ENCODE assay signal across 29 cellular contexts in the genomic region with DNA sequence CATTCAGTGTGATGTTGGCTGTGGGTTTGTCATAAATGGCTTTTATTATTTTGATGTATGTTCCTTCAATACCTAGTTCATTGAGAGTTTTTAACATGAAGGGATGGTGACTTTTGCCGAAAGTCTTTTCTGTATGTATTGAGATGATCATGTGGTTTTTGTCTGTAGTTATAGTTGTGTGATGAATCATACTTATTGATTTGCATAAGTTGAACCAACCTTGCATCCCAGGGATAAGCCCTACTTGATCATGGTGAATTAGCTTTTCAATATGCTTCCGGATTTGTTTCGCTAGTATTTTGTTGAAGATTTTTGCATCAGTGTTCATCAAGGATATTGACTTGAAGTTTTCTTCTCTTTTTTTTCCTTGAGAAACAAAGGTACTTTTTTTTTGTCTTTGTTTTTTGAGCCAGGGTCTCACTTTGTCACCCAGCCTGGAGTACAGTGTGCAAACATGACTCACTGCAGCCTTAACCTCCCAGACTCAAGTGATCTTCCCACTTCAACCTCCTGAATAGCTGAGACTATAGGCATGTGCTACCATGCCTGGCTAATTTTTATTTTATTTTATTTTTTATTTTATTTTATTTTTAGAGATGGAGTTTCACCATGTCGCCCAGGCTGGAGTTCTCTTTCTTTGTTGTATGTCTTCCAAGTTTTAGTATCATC.
"Had no signal": no experiment of that assay in that cellular context is flagged by ENCODE, and none has a peak within 500 bp of the region (broad histone marks: within the 10 kb centered on the region; RNA-seq: fewer than 3 reads in every experiment).

No MANE protein-coding gene starts in this region.

- DNase-seq: effector CD8-positive, alpha-beta T cell; endodermal cell; foreskin keratinocyte; glutamatergic neuron; heart right ventricle; hippocampal formation; left colon; left ventricle myocardium superior; lower lobe of right lung; naive thymus-derived CD8-positive, alpha-beta T cell; nephron progenitor cell; nucleus accumbens; small intestine; stimulated activated CD4-positive, alpha-beta T cell treated with anti-CD3 and anti-CD28 coated beads, Interleukin-12 subunit alpha, Interleukin-12 subunit beta, amount 100 ng/mL, for 4 hours; stimulated activated CD4-positive, alpha-beta T cell treated with anti-CD3 and anti-CD28 coated beads, Interleukin-1b, Interleukin-23, amount 100 ng/mL, for 48 hours; stimulated activated CD4-positive, alpha-beta T cell treated with anti-CD3 and anti-CD28 coated beads, Interleukin-4, amount 100 ng/mL, for 1 hour; stimulated activated CD8-positive, alpha-beta memory T cell treated with anti-CD3 and anti-CD28 coated beads, Interleukin-4, amount 100 ng/mL, for 48 hours; stimulated activated naive CD4-positive, alpha-beta T cell; substantia nigra; testis; tibial artery had no signal

- H3K27ac Mint-ChIP-seq: endodermal cell; naive thymus-derived CD8-positive, alpha-beta T cell; nephron progenitor cell; type B pancreatic cell had no signal

- ATAC-seq: esophagus mucosa; foreskin keratinocyte; gastroesophageal sphincter; heart right ventricle; left colon; left ventricle myocardium superior; lower lobe of right lung; naive thymus-derived CD8-positive, alpha-beta T cell had no signal

- H3K27me3 ChIP-seq: foreskin keratinocyte, gastroesophageal sphincter, heart right ventricle, right atrium auricular region, testis, tibial artery had no signal

- H3K4me1 Mint-ChIP-seq: endodermal cell, nephron progenitor cell had no signal

- H3K4me3 ChIP-seq: gastroesophageal sphincter, heart right ventricle, lower lobe of right lung, prostate gland, right atrium auricular region, testis, tibial artery had no signal

- H3K27me3 Mint-ChIP-seq: naive thymus-derived CD8-positive, alpha-beta T cell; type B pancreatic cell had no signal

- H3K36me3 Mint-ChIP-seq: type B pancreatic cell had no signal

- H3K9me3 ChIP-seq: prostate gland, testis had no signal

- H3K4me3 Mint-ChIP-seq: endodermal cell; naive thymus-derived CD8-positive, alpha-beta T cell; nephron progenitor cell; type B pancreatic cell had no signal

- H3K36me3 ChIP-seq: gastroesophageal sphincter, heart right ventricle, lower lobe of right lung, prostate gland, right atrium auricular region, tibial artery had no signal

- H3K4me1 ChIP-seq: foreskin keratinocyte, gastroesophageal sphincter, heart right ventricle, lower lobe of right lung, prostate gland, right atrium auricular region, testis, tibial artery had no signal

- FAIRE-seq: colon, islet of Langerhans, small intestine had no signal

- H3K27ac ChIP-seq: epithelial cell of prostate, foreskin keratinocyte, gastroesophageal sphincter, heart right ventricle, lower lobe of right lung, prostate gland, right atrium auricular region, testis, tibial artery had no signal
